8 cellular contexts compared by ENCODE assay signal in genomic region chr15:63597033-63597790, GRCh38. TPM values are rescaled to one million over a fixed set of nuclear protein-coding genes. Genes with fewer than 3 reads are reported as not detected.
A peak's percentile ranks its signal among the peaks of the same experiment; 100 is the strongest.
DNase-seq lines count a peak whose midpoint lies in the region; ATAC-seq, FAIRE-seq and TF ChIP-seq lines count a peak whose summit lies in the region.

FBXL22 (plus strand) TSS chr15:63597387; CDS start chr15:63597393, 6 bp downstream.

- 86% methylated on average over 23 of the region's 23 CpGs; no CpG with 5 or more reads in 1 of the 2 experiments for WGBS in H1 (ENCODE audit: extremely low coverage in 1 of 2, insufficient coverage in 1 of 2, insufficient read length in 1 of 2, insufficient replicate concordance in 2 of 2, low coverage in 1 of 2, low lambda C conversion rate in 2 of 2, missing lambda C conversion rate in 1 of 2), 2 experiments

- H2BK120ac ChIP-seq in H1 (replicated peaks; ENCODE audit: low read depth, low read length), result no peak within 1 kb of the TSS

- H3K4me3 Mint-ChIP-seq in nephron, result peak within 1 kb of the TSS; percentile 63 to 89 (median 79)

- peaks cover 8% of the 10 kb centered on the region for H3K27me3 Mint-ChIP-seq in nephron (ENCODE audit: low read depth)

- H2BK15ac ChIP-seq in H1 (ENCODE audit: low read length), result no peak within 1 kb of the TSS

- no peak for TF ChIP-seq CTCF in H1 (IDR thresholded peaks at IDR 0.05; ENCODE audit: control extremely low read depth in 1 of 3, insufficient read depth in 1 of 3, low read depth in 1 of 3, low read length in 3 of 3)
- no peak for TF ChIP-seq CTCF in nephron (IDR thresholded peaks at IDR 0.05; ENCODE audit: unreplicated experiment in 3 of 3)

- no peaks in the 10 kb centered on the region for H3K9me3 ChIP-seq in H1 (ENCODE audit: insufficient read depth in 2 of 2, low read depth in 1 of 2, low read length in 1 of 2)

- H3K9ac ChIP-seq in H1 (replicated peaks in 1 of 4; ENCODE audit: extremely low read depth in 1 of 4, low read depth in 3 of 4, low read length in 3 of 4), result no peak within 1 kb of the TSS

- no peaks in the 10 kb centered on the region for H4K20me1 ChIP-seq in H1 (replicated peaks in 1 of 2; ENCODE audit: control insufficient read depth in 1 of 2, insufficient read depth in 2 of 2, low read length in 2 of 2)

- H3K36me3 ChIP-seq in H1 (ENCODE audit: control insufficient read depth in 2 of 4, insufficient read depth in 4 of 4, low read length in 3 of 4), result 0 out of 8 replicates have a peak, but pooled peaks cover 0 to 3% (median 0%) of the 10 kb centered on the region in 4 experiments

- no peak within 1 kb of the TSS for H2BK20ac ChIP-seq in H1 (ENCODE audit: low read length)

- H2AFZ ChIP-seq in H1 (ENCODE audit: low read length), result no peak within 1 kb of the TSS

- no peaks in the 10 kb centered on the region for H3K9me3 Mint-ChIP-seq in nephron

- no peak within 1 kb of the TSS for H3K14ac ChIP-seq in H1 (ENCODE audit: insufficient read length)

- no peak for ATAC-seq in GM18520 (IDR thresholded peaks at IDR 0.05; ENCODE audit: unreplicated experiment)

- no peak for TF ChIP-seq RAD21 in H1 (IDR thresholded peaks at IDR 0.05 in 1 of 2, conservative IDR thresholded peaks at IDR 0.05 in 1 of 2; ENCODE audit: low read depth in 2 of 2, low read length in 2 of 2)

- no peak within 1 kb of the TSS; the same call in 1 of the 2 replicates for H2BK5ac ChIP-seq in H1 (ENCODE audit: low read depth, low read length)

- no peak within 1 kb of the TSS for H4K91ac ChIP-seq in H1 (replicated peaks; ENCODE audit: insufficient read length, low read length)

- no peak within 1 kb of the TSS for H4K5ac ChIP-seq in H1 (ENCODE audit: insufficient read length, low read depth, low read length)

- no peak within 1 kb of the TSS for H3K4ac ChIP-seq in H1 (replicated peaks; ENCODE audit: insufficient read length, low read depth, low read length)

- H3K79me2 ChIP-seq in H1 (ENCODE audit: control insufficient read depth in 1 of 2, insufficient read depth in 2 of 2, low read length in 2 of 2), result no peaks in the 10 kb centered on the region

- no peak within 1 kb of the TSS for H3K23ac ChIP-seq in H1 (ENCODE audit: insufficient read length)

- TF ChIP-seq POLR2A in H1 (IDR thresholded peaks at IDR 0.05; ENCODE audit: control extremely low read depth in 1 of 2, low read depth in 2 of 2, low read length in 2 of 2), result no peak

- H3K36me3 Mint-ChIP-seq in nephron (ENCODE audit: low read depth), result peaks cover 18% of the 10 kb centered on the region

- no peak within 1 kb of the TSS for H3K27ac ChIP-seq in H1 (ENCODE audit: low read depth, low read length)

- H4K8ac ChIP-seq in H1 (ENCODE audit: extremely low read depth, insufficient read depth, low read length), result no peak within 1 kb of the TSS

- H3K56ac ChIP-seq in H1 (replicated peaks; ENCODE audit: insufficient read length, low read depth, low read length), result no peak within 1 kb of the TSS

- FAIRE-seq in H1 (lab: Jason Lieb, UNC), result no peak

- H3K4me3 ChIP-seq in H1 (ENCODE audit: extremely low read depth in 1 of 4, insufficient read depth in 2 of 4, low read depth in 3 of 4, low read length in 4 of 4), result no peak within 1 kb of the TSS

- peaks cover 0 to 21% (median 12%) of the 10 kb centered on the region in 4 experiments; a peak in 6 of 7 replicates for H3K4me1 ChIP-seq in H1 (replicated peaks in 1 of 4; ENCODE audit: control insufficient read depth in 3 of 4, insufficient read depth in 4 of 4, low read length in 3 of 4)

- H3K27ac Mint-ChIP-seq in nephron, result peak within 1 kb of the TSS; percentile 75 to 94 (median 89)

- CTCF ChIA-PET in H1 (lab: Charles Lee; ENCODE audit: partially characterized antibody), result interaction anchor here (0.7 to 4.2 kb wide), 11 partner anchors 9 to 1015 kb away, joined by 3 to 39 read pairs (median 4); no protein-coding TSS in a partner anchor

- POLR2A ChIA-PET in H1 (lab: Charles Lee; ENCODE audit: partially characterized antibody), result interaction anchor here (0.6 to 1.3 kb wide), 2 partner anchors 87 to 94 kb away, joined by 3 to 5 read pairs; no protein-coding TSS in a partner anchor

- H3K4me1 Mint-ChIP-seq in nephron, result peaks cover 77% of the 10 kb centered on the region

- no peak within 1 kb of the TSS for H3K18ac ChIP-seq in H1 (ENCODE audit: extremely low read depth, low read length)

- TF ChIP-seq EP300 in H1 (IDR thresholded peaks at IDR 0.05; ENCODE audit: borderline replicate concordance in 1 of 2, low read depth in 2 of 2, low read length in 2 of 2), result no peak

- peaks cover 0 to 26% (median 14%) of the 10 kb centered on the region in 4 experiments; a peak in 6 of 7 replicates for H3K27me3 ChIP-seq in H1 (replicated peaks in 1 of 4; ENCODE audit: control insufficient read depth in 3 of 4, extremely low read depth in 1 of 4, insufficient read depth in 3 of 4, low read length in 3 of 4)

- peak within 1 kb of the TSS; percentile 75; the same call in 1 of the 2 replicates for H2BK12ac ChIP-seq in H1 (ENCODE audit: low read depth, low read length)

- no peaks in the 10 kb centered on the region; the same call in 1 of the 2 replicates for H3K79me1 ChIP-seq in H1 (ENCODE audit: low read depth, low read length)

- peaks cover 13% of the 10 kb centered on the region for H3K23me2 ChIP-seq in H1 (ENCODE audit: low read depth, low read length)

- H3K4me2 ChIP-seq in H1 (ENCODE audit: insufficient read depth in 1 of 2, low read depth in 2 of 2, low read length in 2 of 2), result no peak within 1 kb of the TSS

- H2AK5ac ChIP-seq in H1 (ENCODE audit: low read depth, low read length), result no peak within 1 kb of the TSS

- DNase-seq in AG20443 (ENCODE audit: low spot score) (peak; percentile 41), NCI-H2196 treated with DMSO at 0.1 percent for 48 hours (lab: John Stamatoyannopoulos, UW; ENCODE audit: unreplicated experiment) (peak; percentile 8), H1 (ENCODE audit: low read depth in 1 of 2, low spot score in 2 of 2) (no peak), NCI-H748 (lab: John Stamatoyannopoulos, UW; ENCODE audit: unreplicated experiment) (no peak), C1 segment of cervical spinal cord (lab: John Stamatoyannopoulos, UW) (no peak), HuH-7.5 (ENCODE audit: low spot score) (no peak)

TF ChIP-seq in H1, 55 proteins besides CTCF, POLR2A, EP300 and RAD21 (continues in another document):
- 0 out of 2 replicates have a peak, but pooled peaks have one; percentile 19 for TF ChIP-seq MAX (IDR thresholded peaks at IDR 0.05)
- no peak for TF ChIP-seq RFX5 (IDR thresholded peaks at IDR 0.05; ENCODE audit: borderline replicate concordance, low read depth, low read length)
- no peak for TF ChIP-seq BACH1 (IDR thresholded peaks at IDR 0.05; ENCODE audit: low read length)
- no peak for TF ChIP-seq SP4 (IDR thresholded peaks at IDR 0.05; ENCODE audit: low read length)

RNA-seq across cellular contexts. Expression of gene FBXL22, which starts in this region (rescaled TPM):
- 0.47 and 0.54 TPM in 2 replicates for total RNA-seq in H1 (2021; fragmentation: NEBNext Ultra II Directional; extraction: Animal tissue kit (Norgen Biotek cat#: 25700))
- polyA plus RNA-seq in H1 (2011; rRNA removed), result 0.09 and 0.24 TPM in 2 replicates
- 0.28 TPM for polyA plus RNA-seq in H1 (2011; cell fraction: cytosol; rRNA removed)
- polyA plus RNA-seq in H1 (2011; cell fraction: nucleus; rRNA removed), result 0.30 TPM
- 0.56 to 0.75 TPM (median 0.59 TPM) in 3 of 4 replicates, not detected in the other for polyA plus RNA-seq in H1 (2012, experiment 1 of 2)
- 0.41 TPM for polyA plus RNA-seq in H1 (2012, experiment 2 of 2)
- polyA plus RNA-seq in H1 (2013, experiment 1 of 2), result 0.26 TPM
- 0.26 TPM for polyA plus RNA-seq in H1 (2013, experiment 2 of 2)
- polyA minus RNA-seq in H1 (2011; rRNA and poly(A)+ RNA removed), result not detected in 2 replicates
- polyA minus RNA-seq in H1 (2011; cell fraction: cytosol; rRNA and poly(A)+ RNA removed), result not detected
- not detected for polyA minus RNA-seq in H1 (2011; cell fraction: nucleus; rRNA and poly(A)+ RNA removed)

Comparison
In these comparisons a context has a peak if more than half of its experiments do, and no peak if none do; other contexts are left out.
1. DNase-seq: peak in AG20443 (single experiment) and NCI-H2196 treated with DMSO at 0.1 percent for 48 hours (single experiment); none in H1 (0 of 2), NCI-H748 (single experiment), C1 segment of cervical spinal cord (0 of 14) and HuH-7.5 (single experiment).